ENCODE assay signal across 15 cellular contexts in genomic region chr9:91305596-91305995, GRCh38.
"Had no signal": no experiment of that assay in that cellular context is flagged by ENCODE, and none has a peak within 500 bp of the region (broad histone marks: within the 10 kb centered on the region; RNA-seq: fewer than 3 reads in every experiment).

No MANE protein-coding gene starts in this region.

- H3K4me1 Mint-ChIP-seq: activated naive CD4-positive, alpha-beta T cell treated with anti-CD3 and anti-CD28 coated beads, Interleukin-2, amount 50 U/mL, for 24 hours had no signal

- H3K4me3 ChIP-seq: esophagus muscularis mucosa, heart left ventricle, right atrium auricular region had no signal

- H3K4me3 Mint-ChIP-seq: activated naive CD4-positive, alpha-beta T cell treated with anti-CD3 and anti-CD28 coated beads, Interleukin-2, amount 50 U/mL, for 24 hours; stimulated activated memory B cell treated with anti-CD40 and anti-IgM and Interleukin-4, amounts not matched to agents 10 μg/mL and 1 μg/mL and 100 μg/mL, for 72 hours; type B pancreatic cell had no signal

- DNase-seq: activated CD4-positive, alpha-beta T cell treated with anti-CD3 and anti-CD28 coated beads, Interleukin-2, amount 50 U/mL, for 1 hour; activated CD4-positive, CD25-positive, alpha-beta regulatory T cell; brain microvascular endothelial cell; heart left ventricle; islet precursor cell; left ventricle myocardium superior; midbrain; posterior cingulate gyrus; SK-N-SH; stimulated activated CD4-positive, alpha-beta T cell treated with anti-CD3 and anti-CD28 coated beads, Interleukin-1b, Interleukin-23, amount 100 ng/mL, for 48 hours had no signal

- H3K27me3 Mint-ChIP-seq: activated naive CD4-positive, alpha-beta T cell treated with anti-CD3 and anti-CD28 coated beads, Interleukin-2, amount 50 U/mL, for 24 hours; stimulated activated memory B cell treated with anti-CD40 and anti-IgM and Interleukin-4, amounts not matched to agents 10 μg/mL and 1 μg/mL and 100 μg/mL, for 72 hours; type B pancreatic cell had no signal

- H3K9me3 Mint-ChIP-seq: activated naive CD4-positive, alpha-beta T cell treated with anti-CD3 and anti-CD28 coated beads, Interleukin-2, amount 50 U/mL, for 24 hours; stimulated activated memory B cell treated with anti-CD40 and anti-IgM and Interleukin-4, amounts not matched to agents 10 μg/mL and 1 μg/mL and 100 μg/mL, for 72 hours had no signal

- ATAC-seq: left ventricle myocardium superior; stimulated activated memory B cell treated with anti-CD40 and anti-IgM and Interleukin-4, amounts not matched to agents 10 μg/mL and 1 μg/mL and 100 μg/mL, for 72 hours had no signal

- H3K27ac Mint-ChIP-seq: activated naive CD4-positive, alpha-beta T cell treated with anti-CD3 and anti-CD28 coated beads, Interleukin-2, amount 50 U/mL, for 24 hours; stimulated activated memory B cell treated with anti-CD40 and anti-IgM and Interleukin-4, amounts not matched to agents 10 μg/mL and 1 μg/mL and 100 μg/mL, for 72 hours; type B pancreatic cell had no signal
